Comparison of ENCODE assay signal across 10 cellular contexts in the genomic region with DNA sequence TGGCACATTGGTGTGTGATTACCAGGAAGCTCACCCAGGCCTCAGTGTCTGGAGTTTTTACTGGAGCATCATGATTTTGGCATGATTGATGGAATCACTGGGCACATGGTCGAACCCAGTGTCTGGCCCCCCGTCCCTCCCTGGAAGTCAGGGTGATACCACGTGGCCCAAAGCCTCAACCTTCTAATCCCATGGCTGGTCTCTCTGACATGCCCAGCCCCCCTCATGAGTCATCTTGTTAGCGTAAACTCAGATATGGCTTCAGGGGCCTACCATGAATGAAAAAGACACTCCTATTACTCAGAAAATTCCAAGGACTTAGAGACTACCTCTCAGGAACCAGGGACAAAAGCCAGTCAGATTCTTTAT.
DNase-seq lines count a peak whose midpoint lies in the region; ATAC-seq, FAIRE-seq and TF ChIP-seq lines count a peak whose summit lies in the region.
"Had no signal": no experiment of that assay in that cellular context is flagged by ENCODE, and none has a peak within 500 bp of the region (broad histone marks: within the 10 kb centered on the region; RNA-seq: fewer than 3 reads in every experiment).

No MANE protein-coding gene starts in this region.

- no peak for ATAC-seq in stimulated activated naive CD8-positive, alpha-beta T cell treated with anti-CD3 and anti-CD28 coated beads, Interleukin-15, Interleukin-2, amounts not matched to agents 100 U/mL and 50 U/mL, for 24 hours
- no peak for ATAC-seq in stimulated activated naive CD8-positive, alpha-beta T cell treated with anti-CD3 and anti-CD28 coated beads, Interleukin-15, amount 100 ng/mL, for 72 hours
- no peak for ATAC-seq in activated CD8-positive, alpha-beta T cell treated with anti-CD3 and anti-CD28 coated beads, Interleukin-2, amount 10 ng/mL, durations not matched to agents 7 days and 5 days
- no peak for ATAC-seq in GM18505 (IDR thresholded peaks at IDR 0.05; ENCODE audit: unreplicated experiment)

- peaks cover 47% of the 10 kb centered on the region for H3K4me1 ChIP-seq in astrocyte (ENCODE audit: insufficient read depth, low read length)
- H3K4me1 ChIP-seq: pancreas had no signal

- peaks cover 23% of the 10 kb centered on the region for H3K79me2 ChIP-seq in astrocyte (ENCODE audit: insufficient read depth, low read length)

- POLR2A ChIA-PET in activated CD8-positive, alpha-beta T cell treated with anti-CD3 and anti-CD28 coated beads, Interleukin-2, amount 10 ng/mL, durations not matched to agents 7 days and 5 days (lab: Charles Lee) = interaction anchor here (1.0 kb wide), 1 partner anchor 10 kb away, joined by 3 read pairs; no protein-coding TSS in a partner anchor

- H3K27me3 ChIP-seq in astrocyte (ENCODE audit: insufficient read depth, low read length) = no peaks in the 10 kb centered on the region
- H3K27me3 ChIP-seq: pancreas had no signal

- TF ChIP-seq POLR2A in GM18505 (IDR thresholded peaks at IDR 0.05; ENCODE audit: borderline replicate concordance, extremely low read depth, insufficient read depth, insufficient read length) = no peak

- peaks cover 12% of the 10 kb centered on the region for H4K20me1 ChIP-seq in astrocyte (ENCODE audit: insufficient read depth, low read length)

- no peak overlapping the region for H2AFZ ChIP-seq in astrocyte (ENCODE audit: low read depth, low read length)

- H3K4me3 Mint-ChIP-seq in stimulated activated naive CD8-positive, alpha-beta T cell treated with anti-CD3 and anti-CD28 coated beads, Interleukin-15, amount 100 ng/mL, for 72 hours = peak overlapping the region in 1 of 2 donors; percentile 25
- peak overlapping the region; percentile 23 for H3K4me3 Mint-ChIP-seq in astrocyte (ENCODE audit: unreplicated experiment)
- H3K4me3 Mint-ChIP-seq in activated CD8-positive, alpha-beta T cell treated with anti-CD3 and anti-CD28 coated beads, Interleukin-2, amount 10 ng/mL, durations not matched to agents 7 days and 5 days = no peak overlapping the region

- no peak overlapping the region for H3K27ac Mint-ChIP-seq in stimulated activated naive CD8-positive, alpha-beta T cell treated with anti-CD3 and anti-CD28 coated beads, Interleukin-15, amount 100 ng/mL, for 72 hours
- H3K27ac Mint-ChIP-seq in astrocyte (ENCODE audit: unreplicated experiment) = peak overlapping the region; percentile 91
- no peak overlapping the region for H3K27ac Mint-ChIP-seq in activated CD8-positive, alpha-beta T cell treated with anti-CD3 and anti-CD28 coated beads, Interleukin-2, amount 10 ng/mL, durations not matched to agents 7 days and 5 days

- no peaks in the 10 kb centered on the region for H3K36me3 ChIP-seq in astrocyte (ENCODE audit: insufficient read depth, low read length)
- H3K36me3 ChIP-seq: pancreas had no signal

- H3K9me3 Mint-ChIP-seq in stimulated activated naive CD8-positive, alpha-beta T cell treated with anti-CD3 and anti-CD28 coated beads, Interleukin-15, amount 100 ng/mL, for 72 hours = peaks cover 8 to 12% of the 10 kb centered on the region in 2 donors
- no peaks in the 10 kb centered on the region for H3K9me3 Mint-ChIP-seq in astrocyte (ENCODE audit: unreplicated experiment)
- no peaks in the 10 kb centered on the region for H3K9me3 Mint-ChIP-seq in activated CD8-positive, alpha-beta T cell treated with anti-CD3 and anti-CD28 coated beads, Interleukin-2, amount 10 ng/mL, durations not matched to agents 7 days and 5 days (ENCODE audit: insufficient read depth)

- H3K4me1 Mint-ChIP-seq in stimulated activated naive CD8-positive, alpha-beta T cell treated with anti-CD3 and anti-CD28 coated beads, Interleukin-15, amount 100 ng/mL, for 72 hours = peaks cover 91% of the 10 kb centered on the region
- peaks cover 45% of the 10 kb centered on the region for H3K4me1 Mint-ChIP-seq in astrocyte (ENCODE audit: low read depth, unreplicated experiment)
- peaks cover 52% of the 10 kb centered on the region for H3K4me1 Mint-ChIP-seq in activated CD8-positive, alpha-beta T cell treated with anti-CD3 and anti-CD28 coated beads, Interleukin-2, amount 10 ng/mL, durations not matched to agents 7 days and 5 days (ENCODE audit: low read depth)

- no peak overlapping the region for H3K4me3 ChIP-seq in astrocyte (ENCODE audit: insufficient read depth, low read depth, low read length)
- H3K4me3 ChIP-seq: pancreas had no signal

- no peaks in the 10 kb centered on the region for H3K27me3 Mint-ChIP-seq in stimulated activated naive CD8-positive, alpha-beta T cell treated with anti-CD3 and anti-CD28 coated beads, Interleukin-15, amount 100 ng/mL, for 72 hours
- H3K27me3 Mint-ChIP-seq in astrocyte (ENCODE audit: low read depth, unreplicated experiment) = no peaks in the 10 kb centered on the region
- H3K27me3 Mint-ChIP-seq in activated CD8-positive, alpha-beta T cell treated with anti-CD3 and anti-CD28 coated beads, Interleukin-2, amount 10 ng/mL, durations not matched to agents 7 days and 5 days (ENCODE audit: low read depth) = peaks cover 32% of the 10 kb centered on the region

- H3K9ac ChIP-seq in astrocyte (ENCODE audit: low read length) = peak overlapping the region; percentile 83

- CTCF ChIA-PET in activated CD8-positive, alpha-beta T cell treated with anti-CD3 and anti-CD28 coated beads, Interleukin-2, amount 10 ng/mL, durations not matched to agents 7 days and 5 days (lab: Charles Lee) = interaction anchor here (2.2 kb wide), 1 partner anchor 10 kb away, joined by 11 read pairs; no protein-coding TSS in a partner anchor

- H3K9me3 ChIP-seq in astrocyte (ENCODE audit: insufficient read depth, low read depth, low read length) = no peaks in the 10 kb centered on the region
- H3K9me3 ChIP-seq: pancreas had no signal

- H3K36me3 Mint-ChIP-seq in astrocyte (ENCODE audit: low read depth, unreplicated experiment) = peaks cover 2% of the 10 kb centered on the region
- peaks cover 10% of the 10 kb centered on the region for H3K36me3 Mint-ChIP-seq in activated CD8-positive, alpha-beta T cell treated with anti-CD3 and anti-CD28 coated beads, Interleukin-2, amount 10 ng/mL, durations not matched to agents 7 days and 5 days (ENCODE audit: low read depth)

- peak overlapping the region; percentile 77 for H3K4me2 ChIP-seq in astrocyte (ENCODE audit: low read length)

- TF ChIP-seq CTCF in astrocyte (IDR thresholded peaks at IDR 0.05; ENCODE audit: insufficient read depth, low read depth, low read length) = no peak

- H3K27ac ChIP-seq in astrocyte (ENCODE audit: low read depth, low read length) = peak overlapping the region; percentile 99
- H3K27ac ChIP-seq: pancreas had no signal

- peak; percentile 41 for DNase-seq in stimulated activated naive CD8-positive, alpha-beta T cell treated with anti-CD3 and anti-CD28 coated beads, Interleukin-15, Interleukin-2, amounts not matched to agents 100 U/mL and 50 U/mL, for 24 hours
- no peak for DNase-seq in stimulated activated naive CD8-positive, alpha-beta T cell treated with anti-CD3 and anti-CD28 coated beads, Interleukin-15, amount 100 ng/mL, for 72 hours
- DNase-seq in astrocyte (ENCODE audit: low read depth) (peak; percentile 86), islet precursor cell (peak; percentile 89), ureter (ENCODE audit: low spot score) (no peak), D341Med (ENCODE audit: low spot score) (no peak)
- DNase-seq in activated CD8-positive, alpha-beta T cell treated with anti-CD3 and anti-CD28 coated beads, Interleukin-2, amount 10 ng/mL, durations not matched to agents 7 days and 5 days = no peak
- DNase-seq: Calu3, pancreas had no signal

- no peak for FAIRE-seq in astrocyte (lab: Jason Lieb, UNC)
- FAIRE-seq: pancreas had no signal

Comparison
In these comparisons a context has a peak if more than half of its experiments do, and no peak if none do; other contexts are left out.
1. DNase-seq: peak in stimulated activated naive CD8-positive, alpha-beta T cell treated with anti-CD3 and anti-CD28 coated beads, Interleukin-15, Interleukin-2, amounts not matched to agents 100 U/mL and 50 U/mL, for 24 hours (single experiment), astrocyte (single experiment) and islet precursor cell (single experiment); none in stimulated activated naive CD8-positive, alpha-beta T cell treated with anti-CD3 and anti-CD28 coated beads, Interleukin-15, amount 100 ng/mL, for 72 hours (0 of 2), ureter (single experiment), activated CD8-positive, alpha-beta T cell treated with anti-CD3 and anti-CD28 coated beads, Interleukin-2, amount 10 ng/mL, durations not matched to agents 7 days and 5 days (single experiment) and D341Med (single experiment).